ENCODE assay signal across 21 cellular contexts in the genomic region with DNA sequence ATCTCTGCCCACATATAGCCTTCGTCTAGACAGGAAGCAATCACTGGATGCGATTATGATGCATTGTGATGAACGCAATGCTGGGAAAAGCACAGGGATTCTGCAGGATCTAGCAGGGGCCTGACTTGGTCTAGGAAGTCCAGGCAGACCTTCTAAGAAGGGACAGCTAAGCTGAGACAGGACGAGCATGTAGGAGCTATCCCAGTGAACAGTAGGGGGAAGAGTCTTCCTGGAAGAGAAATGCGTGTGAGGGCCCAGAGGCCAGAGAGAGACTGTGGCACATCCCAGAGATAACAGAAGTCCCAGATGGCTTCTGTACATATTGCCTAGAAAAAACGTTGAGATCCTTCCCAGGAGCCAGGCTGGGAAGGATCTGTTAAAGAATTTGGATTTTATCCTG. TPM values are rescaled to one million over a fixed set of nuclear protein-coding genes. Genes with fewer than 3 reads are reported as not detected.
DNase-seq lines count a peak whose midpoint lies in the region; ATAC-seq, FAIRE-seq and TF ChIP-seq lines count a peak whose summit lies in the region.
"Had no signal": no experiment of that assay in that cellular context is flagged by ENCODE, and none has a peak within 500 bp of the region (broad histone marks: within the 10 kb centered on the region; RNA-seq: fewer than 3 reads in every experiment).

No MANE protein-coding gene starts in this region.

- no peak overlapping the region for H3K9ac ChIP-seq in HCT116 (ENCODE audit: low read length)
- no peak overlapping the region for H3K9ac ChIP-seq in H1 (replicated peaks in 1 of 4; ENCODE audit: extremely low read depth in 1 of 4, low read depth in 3 of 4, low read length in 3 of 4)
- H3K9ac ChIP-seq in smooth muscle cell (ENCODE audit: low read depth) = no peak overlapping the region
- H3K9ac ChIP-seq: KMS-11, SK-N-SH had no signal

- no peak overlapping the region for H2BK15ac ChIP-seq in H1 (ENCODE audit: low read length)

- no peak overlapping the region for H2BK20ac ChIP-seq in H1 (ENCODE audit: low read length)

- TF ChIP-seq CTCF in HCT116 (IDR thresholded peaks at IDR 0.05 in 2 of 3, conservative IDR thresholded peaks at IDR 0.05 in 1 of 3; ENCODE audit: borderline replicate concordance in 1 of 3, insufficient read depth in 1 of 3, low read depth in 2 of 3, low read length in 2 of 3) (0 out of 6 replicates have a peak, but pooled peaks of 1 of the 3 experiments have one; percentile 15), H1 (IDR thresholded peaks at IDR 0.05; ENCODE audit: control extremely low read depth in 1 of 3, insufficient read depth in 1 of 3, low read depth in 1 of 3, low read length in 3 of 3) (peak in 2 of 3 experiments; percentile 17 to 22; a peak in 2 of 4 replicates), smooth muscle cell (IDR thresholded peaks at IDR 0.05; ENCODE audit: borderline replicate concordance, insufficient read depth, poor library complexity, severe bottlenecking) (peak; percentile 10)

- H2BK120ac ChIP-seq in H1 (replicated peaks; ENCODE audit: low read depth, low read length) = no peak overlapping the region

- H3K36me3 ChIP-seq in HCT116 (ENCODE audit: control insufficient read depth in 1 of 2, insufficient read depth in 2 of 2, low read length in 2 of 2) = no peaks in the 10 kb centered on the region
- H3K36me3 ChIP-seq in H1 (ENCODE audit: control insufficient read depth in 2 of 4, insufficient read depth in 4 of 4, low read length in 3 of 4) = no peaks in the 10 kb centered on the region
- H3K36me3 ChIP-seq in smooth muscle cell (ENCODE audit: low read depth) = no peaks in the 10 kb centered on the region
- H3K36me3 ChIP-seq: HAP-1 had no signal

- H3K9me3 ChIP-seq in HCT116 (ENCODE audit: control insufficient read depth in 1 of 2, insufficient read depth in 1 of 2, low read depth in 1 of 2, low read length in 2 of 2) (no peaks in the 10 kb centered on the region), H1 (ENCODE audit: insufficient read depth in 2 of 2, low read depth in 1 of 2, low read length in 1 of 2) (no peaks in the 10 kb centered on the region), smooth muscle cell (replicated peaks; ENCODE audit: low read depth) (no peaks in the 10 kb centered on the region)
- H3K9me3 ChIP-seq: HAP-1, SK-N-SH had no signal

- 87% methylated on average over 6 of the region's 6 CpGs; no CpG with 5 or more reads in 1 of the 2 experiments for WGBS in H1 (ENCODE audit: extremely low coverage in 1 of 2, insufficient coverage in 1 of 2, insufficient read length in 1 of 2, insufficient replicate concordance in 2 of 2, low coverage in 1 of 2, low lambda C conversion rate in 2 of 2, missing lambda C conversion rate in 1 of 2), 2 experiments
- WGBS in smooth muscle cell (ENCODE audit: low lambda C conversion rate) = 34% methylated on average over 6 of the region's 6 CpGs

- H3K4me1 ChIP-seq in HCT116 (ENCODE audit: control insufficient read depth in 1 of 2, insufficient read depth in 2 of 2, low read length in 2 of 2) (peaks cover 11 to 27% of the 10 kb centered on the region in 2 experiments), H1 (replicated peaks in 1 of 4; ENCODE audit: control insufficient read depth in 3 of 4, insufficient read depth in 4 of 4, low read length in 3 of 4) (peaks cover 0 to 4% (median 0%) of the 10 kb centered on the region in 4 experiments; a peak in 2 of 7 replicates), smooth muscle cell (ENCODE audit: low read depth) (no peaks in the 10 kb centered on the region)
- H3K4me1 ChIP-seq: HAP-1 had no signal

- TF ChIP-seq RAD21 in HCT116 (IDR thresholded peaks at IDR 0.05; ENCODE audit: low read depth) = peak; percentile 38; the same call in 1 of the 2 replicates
- TF ChIP-seq RAD21 in H1 (IDR thresholded peaks at IDR 0.05 in 1 of 2, conservative IDR thresholded peaks at IDR 0.05 in 1 of 2; ENCODE audit: low read depth in 2 of 2, low read length in 2 of 2) = peak in 1 of 2 experiments; percentile 34; a peak in 3 of 4 replicates

- H4K20me1 ChIP-seq in HCT116 (ENCODE audit: insufficient read depth) (no peaks in the 10 kb centered on the region), H1 (replicated peaks in 1 of 2; ENCODE audit: control insufficient read depth in 1 of 2, insufficient read depth in 2 of 2, low read length in 2 of 2) (no peaks in the 10 kb centered on the region), smooth muscle cell (ENCODE audit: low read depth) (no peaks in the 10 kb centered on the region)

- H3F3A ChIP-seq in smooth muscle cell (ENCODE audit: low read depth) = no peaks in the 10 kb centered on the region

- H3K79me2 ChIP-seq in HCT116 (ENCODE audit: insufficient read depth, low read length) (no peaks in the 10 kb centered on the region), H1 (ENCODE audit: control insufficient read depth in 1 of 2, insufficient read depth in 2 of 2, low read length in 2 of 2) (no peaks in the 10 kb centered on the region), smooth muscle cell (ENCODE audit: low read depth) (no peaks in the 10 kb centered on the region)

- no peak for TF ChIP-seq POLR2A in HCT116 (IDR thresholded peaks at IDR 0.05; ENCODE audit: borderline replicate concordance, extremely low read depth, insufficient read depth, insufficient read length)
- TF ChIP-seq POLR2A in H1 (IDR thresholded peaks at IDR 0.05; ENCODE audit: control extremely low read depth in 1 of 2, low read depth in 2 of 2, low read length in 2 of 2) = no peak

- H3K79me1 ChIP-seq in H1 (ENCODE audit: low read depth, low read length) = no peaks in the 10 kb centered on the region

- H3K14ac ChIP-seq in H1 (ENCODE audit: insufficient read length) = no peak overlapping the region

- H3K4me2 ChIP-seq in HCT116 (ENCODE audit: low read length) (no peak overlapping the region), H1 (ENCODE audit: insufficient read depth in 1 of 2, low read depth in 2 of 2, low read length in 2 of 2) (no peak overlapping the region), smooth muscle cell (no peak overlapping the region)
- H3K4me2 ChIP-seq: KMS-11, SK-N-SH had no signal

- H2BK5ac ChIP-seq in H1 (ENCODE audit: low read depth, low read length) = no peak overlapping the region

- H3K27ac ChIP-seq in HCT116 (ENCODE audit: low read depth, low read length) (no peak overlapping the region), H1 (ENCODE audit: low read depth, low read length) (no peak overlapping the region), smooth muscle cell (ENCODE audit: low read depth) (no peak overlapping the region)
- H3K27ac ChIP-seq: KMS-11 had no signal

- no TSS peak for BruUV-seq in HCT116 (replicated peaks; lab: Mats Ljungman, UMichigan)

- H3K4ac ChIP-seq in H1 (replicated peaks; ENCODE audit: insufficient read length, low read depth, low read length) = no peak overlapping the region

- TF ChIP-seq EP300 in H1 (IDR thresholded peaks at IDR 0.05; ENCODE audit: borderline replicate concordance in 1 of 2, low read depth in 2 of 2, low read length in 2 of 2) = no peak

- H2BK12ac ChIP-seq in H1 (ENCODE audit: low read depth, low read length) = no peak overlapping the region

- no peak overlapping the region for H2AK5ac ChIP-seq in H1 (ENCODE audit: low read depth, low read length)

- POLR2A ChIA-PET in HCT116 (lab: Charles Lee) (no interaction called here), H1 (lab: Charles Lee; ENCODE audit: partially characterized antibody) (no interaction called here)

- ATAC-seq in HCT116 (no peak), HG03045 (IDR thresholded peaks at IDR 0.05; ENCODE audit: unreplicated experiment) (no peak)
- ATAC-seq: HepG2, PC-3 had no signal

- no peaks in the 10 kb centered on the region for H3K9me2 ChIP-seq in HCT116 (ENCODE audit: insufficient read depth)
- H3K9me2 ChIP-seq: SK-N-SH had no signal

- CTCF ChIA-PET in HCT116 (lab: Charles Lee) = no interaction called here
- CTCF ChIA-PET in H1 (lab: Charles Lee; ENCODE audit: partially characterized antibody) = interaction anchor here (0.9 to 1.4 kb wide), 3 partner anchors 11 to 64 kb away, joined by 3 to 6 read pairs (median 3); no protein-coding TSS in a partner anchor

- H3K56ac ChIP-seq in H1 (replicated peaks; ENCODE audit: insufficient read length, low read depth, low read length) = no peak overlapping the region

- no peak overlapping the region for H4K5ac ChIP-seq in H1 (ENCODE audit: insufficient read length, low read depth, low read length)

- H3K18ac ChIP-seq in H1 (ENCODE audit: extremely low read depth, low read length) = no peak overlapping the region

- H3K23ac ChIP-seq in H1 (ENCODE audit: insufficient read length) = no peak overlapping the region

- FAIRE-seq in H1 (lab: Jason Lieb, UNC) = no peak
- FAIRE-seq: HepG2 had no signal

- RAD21 ChIA-PET in HCT116 (lab: Charles Lee; ENCODE audit: low non-redundant PET in 1 of 2, low total read pairs in 2 of 2, uncharacterized antibody in 2 of 2, unreplicated experiment in 2 of 2) = interaction anchor here in 1 of 2 experiments (0.6 kb wide), 1 partner anchor 44 kb away, joined by 4 read pairs; no protein-coding TSS in a partner anchor

- H2AFZ ChIP-seq in HCT116 (ENCODE audit: low read depth, low read length, poor library complexity, severe bottlenecking) = no peak overlapping the region
- H2AFZ ChIP-seq in H1 (ENCODE audit: low read length) = no peak overlapping the region
- no peak overlapping the region for H2AFZ ChIP-seq in smooth muscle cell (ENCODE audit: low read depth)

- no peaks in the 10 kb centered on the region for H3K23me2 ChIP-seq in H1 (ENCODE audit: low read depth, low read length)

- H4K91ac ChIP-seq in H1 (replicated peaks; ENCODE audit: insufficient read length, low read length) = no peak overlapping the region

- intact Hi-C loops in HCT116 (cut with micrococcal nuclease) = no loop called here

- DNase-seq in NCI-H1694 treated with DMSO at 0.1 percent for 48 hours (lab: John Stamatoyannopoulos, UW) = peak; percentile 13
- no peak for DNase-seq in NCI-H1694 (lab: John Stamatoyannopoulos, UW)
- no peak for DNase-seq in HCT116 (ENCODE audit: low read depth, low spot score)
- no peak for DNase-seq in H1 (ENCODE audit: low read depth in 1 of 2, low spot score in 2 of 2)
- no peak for DNase-seq in smooth muscle cell (lab: John Stamatoyannopoulos, UW; ENCODE audit: unreplicated experiment)
- no peak for DNase-seq in CD1c-positive myeloid dendritic cell (ENCODE audit: extremely low spot score)
- DNase-seq in NCI-H187 (lab: John Stamatoyannopoulos, UW) = no peak
- DNase-seq: AML-193; CD4-positive, CD25-positive, alpha-beta regulatory T cell; DND-41; NCI-H1092 treated with DMSO at 0.1 percent for 48 hours; NCI-H187 treated with DMSO at 0.1 percent for 48 hours; NCI-H510A treated with DMSO at 0.1 percent for 48 hours; NK-92 treated with Interleukin-12 subunit alpha and Interleukin-12 subunit beta, amount 100 ng/mL, for 24 hours; PC-3; SK-N-SH; T-helper 1 cell had no signal

- H3K4me3 ChIP-seq in HCT116 (replicated peaks in 1 of 2; ENCODE audit: low read depth in 1 of 2, low read length in 2 of 2) (no peak overlapping the region), H1 (ENCODE audit: extremely low read depth in 1 of 4, insufficient read depth in 2 of 4, low read depth in 3 of 4, low read length in 4 of 4) (no peak overlapping the region), smooth muscle cell (no peak overlapping the region)
- H3K4me3 ChIP-seq: HAP-1 had no signal

- H3K27me3 ChIP-seq in HCT116 (ENCODE audit: insufficient read depth, low read length) = no peaks in the 10 kb centered on the region
- H3K27me3 ChIP-seq in H1 (replicated peaks in 1 of 4; ENCODE audit: control insufficient read depth in 3 of 4, extremely low read depth in 1 of 4, insufficient read depth in 3 of 4, low read length in 3 of 4) = no peaks in the 10 kb centered on the region
- H3K27me3 ChIP-seq in smooth muscle cell (ENCODE audit: low read depth) = peaks cover 6% of the 10 kb centered on the region

- H4K8ac ChIP-seq in H1 (ENCODE audit: extremely low read depth, insufficient read depth, low read length) = no peak overlapping the region

RNA-seq across cellular contexts. Expression of gene RCN1, which starts 24.5 kb away (rescaled TPM):
- total RNA-seq in HCT116 (2021; ENCODE audit: unreplicated experiment) = 99.8 TPM
- polyA plus RNA-seq in HCT116 (2012) = 101 and 108 TPM in 2 replicates
- total RNA-seq in H1 (2021; fragmentation: NEBNext Ultra II Directional; extraction: Animal tissue kit (Norgen Biotek cat#: 25700)) = 119 and 123 TPM in 2 replicates
- polyA plus RNA-seq in H1 (2011; rRNA removed) = 42.7 and 45.1 TPM in 2 replicates
- polyA plus RNA-seq in H1 (2011; cell fraction: cytosol; rRNA removed) = 71.0 TPM
- 25.7 TPM for polyA plus RNA-seq in H1 (2011; cell fraction: nucleus; rRNA removed)
- 83.4 to 128 TPM (median 121 TPM) in 4 replicates for polyA plus RNA-seq in H1 (2012, experiment 1 of 2)
- 25.7 TPM for polyA plus RNA-seq in H1 (2012, experiment 2 of 2)
- polyA plus RNA-seq in H1 (2013, experiment 1 of 2) = 166 TPM
- 209 TPM for polyA plus RNA-seq in H1 (2013, experiment 2 of 2)
- polyA minus RNA-seq in H1 (2011; rRNA and poly(A)+ RNA removed) = 25.2 and 26.4 TPM in 2 replicates
- 45.2 TPM for polyA minus RNA-seq in H1 (2011; cell fraction: cytosol; rRNA and poly(A)+ RNA removed)
- polyA minus RNA-seq in H1 (2011; cell fraction: nucleus; rRNA and poly(A)+ RNA removed) = 36.5 TPM
- 244 and 326 TPM in 2 replicates for total RNA-seq in smooth muscle cell
- 310 and 372 TPM in 2 replicates for polyA plus RNA-seq in smooth muscle cell
